In genomic region chr11:117208710-117209109, GRCh38 we compare ENCODE assay signal across 7 cellular contexts. TPM values are rescaled to one million over a fixed set of nuclear protein-coding genes. Genes with fewer than 3 reads are reported as not detected.
DNase-seq lines count a peak whose midpoint lies in the region; ATAC-seq and TF ChIP-seq lines count a peak whose summit lies in the region.
"Not testable (repeated sequence)": the region's sequence is repeated elsewhere in the genome, so short reads cannot be mapped to it uniquely, and the experiment has no call there.

No MANE protein-coding gene starts in this region.

- not testable (repeated sequence) for H3K4me2 ChIP-seq in H9 (ENCODE audit: insufficient read depth, insufficient read length, low read length)

- H3K27ac Mint-ChIP-seq in H9, WTC11: not testable (repeated sequence)

- not testable (repeated sequence) for TF ChIP-seq EP300 in sigmoid colon (IDR thresholded peaks at IDR 0.05)

- TF ChIP-seq CTCF in H9 (conservative IDR thresholded peaks at IDR 0.05): peak; percentile 44; the same call in 2 of the 3 replicates
- TF ChIP-seq CTCF in WTC11 (IDR thresholded peaks at IDR 0.05): not testable (repeated sequence)
- TF ChIP-seq CTCF in brain microvascular endothelial cell (IDR thresholded peaks at IDR 0.05; ENCODE audit: low read depth, low read length, missing control alignments): peak; percentile 16
- TF ChIP-seq CTCF in sigmoid colon (IDR thresholded peaks at IDR 0.05): peak in 2 of 4 experiments; percentile 17 to 21

- H3K23ac ChIP-seq in H9 (ENCODE audit: insufficient read length, low read depth, low read length): not testable (repeated sequence)

- not testable (repeated sequence) for H3K79me1 ChIP-seq in H9 (ENCODE audit: insufficient read depth, low read depth, low read length, poor library complexity, severe bottlenecking)

- H3K18ac ChIP-seq in H9 (ENCODE audit: insufficient read length, low read depth, low read length): not testable (repeated sequence)

- not testable (repeated sequence) for H3K27me3 Mint-ChIP-seq in H9 (ENCODE audit: low read depth); WTC11 (ENCODE audit: low read depth)

- H3K36me3 ChIP-seq in brain microvascular endothelial cell (replicated peaks) (peaks cover 27% of the 10 kb centered on the region), sigmoid colon (peaks cover 11 to 34% (median 18%) of the 10 kb centered on the region in 4 donors)

- CTCF ChIA-PET in WTC11 (lab: Charles Lee): interaction anchor here (0.6 to 0.7 kb wide), 2 partner anchors 18 to 31 kb away, joined by 3 to 4 read pairs; partner anchors contain the start of gene SIDT2

- H4K8ac ChIP-seq in H9 (replicated peaks; ENCODE audit: insufficient read length, low read depth, low read length): not testable (repeated sequence)

- H3K27ac ChIP-seq in H9 (ENCODE audit: insufficient read length, low read depth, low read length); brain microvascular endothelial cell; right cardiac atrium (ENCODE audit: low read length): not testable (repeated sequence)
- peak overlapping the region in 3 of 4 donors; percentile 56 to 60 (median 56) for H3K27ac ChIP-seq in sigmoid colon

- not testable (repeated sequence) for H3K9ac ChIP-seq in H9 (ENCODE audit: extremely low read depth, insufficient read length, low read length)

- H4K20me1 ChIP-seq in H9 (ENCODE audit: control insufficient read depth, insufficient read depth, insufficient read length): not testable (repeated sequence)

- not testable (repeated sequence) for H3K14ac ChIP-seq in H9 (ENCODE audit: insufficient read depth, low read length)

- H3K36me3 Mint-ChIP-seq in H9 (ENCODE audit: insufficient read depth in 1 of 3, low read depth in 3 of 3): peaks cover 10 to 29% (median 24%) of the 10 kb centered on the region in 3 experiments; a peak in 6 of 7 replicates
- not testable (repeated sequence) for H3K36me3 Mint-ChIP-seq in WTC11

- not testable (repeated sequence) for H2AFZ ChIP-seq in H9 (ENCODE audit: low read length)

- H2AK5ac ChIP-seq in H9 (ENCODE audit: insufficient read length, low read length): not testable (repeated sequence)

- H3K56ac ChIP-seq in H9 (ENCODE audit: insufficient read length, low read depth, low read length): not testable (repeated sequence)

- not testable (repeated sequence) for H3T11ph ChIP-seq in H9 (ENCODE audit: low read length)

- not testable (repeated sequence) for H2BK120ac ChIP-seq in H9 (ENCODE audit: low read depth, low read length, poor library complexity, severe bottlenecking)

- ATAC-seq in WTC11 (peak; percentile 39), right cardiac atrium (peak in 1 of 2 donors; percentile 8)

- intact Hi-C loops in right cardiac atrium (cut with DNase I): loop anchor here in 1 of 4 donors (5.0 kb wide), 1 partner anchor 76 kb away; no protein-coding TSS in a partner anchor
- intact Hi-C loops in sigmoid colon (cut with DNase I): loop anchor here (2.0 kb wide), 1 partner anchor 76 kb away; no protein-coding TSS in a partner anchor

- POLR2A ChIA-PET in WTC11 (lab: Charles Lee): not testable (repeated sequence)

- in situ Hi-C loops in brain microvascular endothelial cell (cut with HindIII; ENCODE audit: low pct_ligation_motif_present, low sequenced_read_pairs): not testable (repeated sequence)

- not testable (repeated sequence) for H4K91ac ChIP-seq in H9 (ENCODE audit: insufficient read length, low read depth, low read length)

- not testable (repeated sequence) for H3K23me2 ChIP-seq in H9 (ENCODE audit: insufficient read length, low read depth, low read length, poor library complexity, severe bottlenecking)

- DNase-seq in EH (ENCODE audit: low read depth): peak; percentile 51
- DNase-seq in H9: not testable (repeated sequence)
- DNase-seq in WTC11 (ENCODE audit: low spot score): peak; percentile 54
- DNase-seq in brain microvascular endothelial cell: peak; percentile 44
- DNase-seq in erythroblast (lab: John Stamatoyannopoulos, UW): peak; percentile 23
- peak; percentile 47 to 73 (median 63) for DNase-seq in right cardiac atrium
- DNase-seq in sigmoid colon: peak; percentile 85

- WGBS in H9 (ENCODE audit: extremely low coverage, insufficient read length, low lambda C conversion rate): no CpG with 5 or more reads among the region's 13 CpGs
- 86% methylated on average over 9 of the region's 13 CpGs for WGBS in right cardiac atrium
- WGBS in sigmoid colon, 2 donors: 94 to 96% methylated on average over 9 of the region's 13 CpGs

- not testable (repeated sequence) for H3K4me3 Mint-ChIP-seq in H9, WTC11

- H3K27me3 ChIP-seq in H9 (ENCODE audit: insufficient read depth, low read length); brain microvascular endothelial cell (replicated peaks); right cardiac atrium (ENCODE audit: control insufficient read depth, insufficient read depth); sigmoid colon: not testable (repeated sequence)

- not testable (repeated sequence) for H2BK5ac ChIP-seq in H9 (ENCODE audit: insufficient read length, low read length)

- not testable (repeated sequence) for H3K79me2 ChIP-seq in H9 (ENCODE audit: insufficient read depth, low read length)

- H3K4me3 ChIP-seq in brain microvascular endothelial cell (ENCODE audit: low read depth, low read length); right cardiac atrium (ENCODE audit: low read length); sigmoid colon: not testable (repeated sequence)

- H3K9me3 ChIP-seq in H9 (ENCODE audit: control insufficient read depth, low read depth, low read length); right cardiac atrium (ENCODE audit: control insufficient read depth, low read length); sigmoid colon: not testable (repeated sequence)

- not testable (repeated sequence) for H3K9me3 Mint-ChIP-seq in H9, WTC11

- H3K4ac ChIP-seq in H9 (ENCODE audit: low read depth, low read length): not testable (repeated sequence)

- not testable (repeated sequence) for H3K4me1 Mint-ChIP-seq in H9, WTC11

- not testable (repeated sequence) for H2BK15ac ChIP-seq in H9 (ENCODE audit: low read depth, low read length)

- not testable (repeated sequence) for H2BK12ac ChIP-seq in H9 (ENCODE audit: insufficient read length, low read depth, low read length)

- not testable (repeated sequence) for H4K5ac ChIP-seq in H9 (ENCODE audit: insufficient read length, low read depth, low read length)

- H2BK20ac ChIP-seq in H9 (ENCODE audit: low read depth, low read length, poor library complexity, severe bottlenecking): not testable (repeated sequence)

- not testable (repeated sequence) for H3K4me1 ChIP-seq in H9 (ENCODE audit: insufficient read depth, low read length); right cardiac atrium (ENCODE audit: control insufficient read depth, insufficient read depth, low read length)
- H3K4me1 ChIP-seq in sigmoid colon: peaks cover 0 to 31% (median 23%) of the 10 kb centered on the region in 4 donors

- TF ChIP-seq POLR2A in erythroblast (IDR thresholded peaks at IDR 0.05; ENCODE audit: low read length); sigmoid colon (IDR thresholded peaks at IDR 0.05): not testable (repeated sequence)

RNA-seq across cellular contexts. Expression of gene TAGLN, which starts 9.5 kb away (rescaled TPM):
- total RNA-seq in H9 (2021) (176 and 188 TPM in 2 replicates), WTC11 (2021) (51.1 to 71.5 TPM (median 53.9 TPM) in 3 replicates), right cardiac atrium (1,000 to 10,000 TPM in 1 of 4 donors, 100 to 1,000 TPM in 3; 414 to 1,307 (median 766) TPM), sigmoid colon (over 10,000 TPM in 3 of 4 donors, 1,000 to 10,000 TPM in 1; 6,854 to 14,048 (median 12,596) TPM)
- polyA plus RNA-seq in right cardiac atrium (987 TPM), sigmoid colon (1,000 to 10,000 TPM in 1 of 3 donors, 100 to 1,000 TPM in 2; 112 to 1,100 (median 337) TPM)

RNA-seq across cellular contexts. Expression of gene PCSK7, which starts 23.2 kb away (rescaled TPM):
- total RNA-seq in H9 (2021): 50.7 and 53.9 TPM in 2 replicates
- 39.4 to 48.9 TPM (median 41.9 TPM) in 3 replicates for total RNA-seq in WTC11 (2021)
- total RNA-seq in right cardiac atrium: 10 to 100 TPM; 28.2 to 39.2 (median 30.5) TPM
- polyA plus RNA-seq in right cardiac atrium: 25.7 TPM
- total RNA-seq in sigmoid colon: 10 to 100 TPM; 22.1 to 55.1 (median 31.1) TPM
- 100 to 1,000 TPM in 1 of 3 donors, 10 to 100 TPM in 2; 18.0 to 116 (median 21.7) TPM for polyA plus RNA-seq in sigmoid colon

RNA-seq across cellular contexts. Expression of gene RNF214, which starts 23.8 kb away (rescaled TPM):
- total RNA-seq in H9 (2021) (25.4 and 26.0 TPM in 2 replicates), WTC11 (2021) (35.4 to 45.0 TPM (median 37.8 TPM) in 3 replicates), right cardiac atrium (10 to 100 TPM; 20.6 to 23.8 (median 22.3) TPM), sigmoid colon (10 to 100 TPM; 11.1 to 23.8 (median 12.8) TPM)
- polyA plus RNA-seq in right cardiac atrium (8.0 TPM), sigmoid colon (10 to 100 TPM in 2 of 3 donors, 1 to 10 TPM in 1; 6.2 to 12.0 (median 10.2) TPM)

RNA-seq across cellular contexts. Expression of gene SIDT2, which starts 30.2 kb away (rescaled TPM):
- total RNA-seq in H9 (2021) (18.3 and 20.9 TPM in 2 replicates), WTC11 (2021) (20.7 to 27.6 TPM (median 20.9 TPM) in 3 replicates), right cardiac atrium (10 to 100 TPM; 34.6 to 57.4 (median 40.8) TPM), sigmoid colon (10 to 100 TPM; 20.7 to 50.7 (median 28.5) TPM)
- polyA plus RNA-seq in right cardiac atrium (28.6 TPM), sigmoid colon (10 to 100 TPM in 2 of 3 donors, 1 to 10 TPM in 1; 7.6 to 33.1 (median 12.0) TPM)

Comparison
In these comparisons a context has a peak if more than half of its experiments do, and no peak if none do; other contexts are left out.
1. RNA of gene TAGLN, which starts 9.5 kb away (total RNA-seq): 6,854 to 14,048 TPM in sigmoid colon; 414 to 1,307 TPM in right cardiac atrium, 176 to 188 TPM in H9 and 51.1 to 71.5 TPM in WTC11; every median in the first group is over 4 times any median in the second.